1 cellular context compared by ENCODE assay signal in genomic region chr1:90434460-90434859, GRCh38.
TF ChIP-seq lines count a peak whose summit lies in the region.

No MANE protein-coding gene starts in this region.

TF ChIP-seq in A549, 52 proteins besides CTCF, POLR2A, EP300 and RAD21 (continued from another document):
- TF ChIP-seq ELK1 (IDR thresholded peaks at IDR 0.05; ENCODE audit: low read depth, low read length) (no peak), BCL3 (IDR thresholded peaks at IDR 0.05) (no peak), ATOH8 (CRISPR knock-in tag; IDR thresholded peaks at IDR 0.05; ENCODE audit: low read depth) (no peak)
